1 cellular context compared by ENCODE assay signal in genomic region chr18:28167835-28168349, GRCh38.
TF ChIP-seq lines count a peak whose summit lies in the region.

No MANE protein-coding gene starts in this region.

TF ChIP-seq in HepG2, 621 proteins besides CTCF, POLR2A, EP300 and RAD21 (continued from another document and continues in another):
- TF ChIP-seq REST (IDR thresholded peaks at IDR 0.05; ENCODE audit: borderline replicate concordance in 1 of 2, low read depth in 1 of 2, low read length in 2 of 2) (no peak), FOXP1 (IDR thresholded peaks at IDR 0.05) (peak; percentile 50; the same call in 1 of the 2 replicates), FOXP1 (CRISPR knock-in tag; IDR thresholded peaks at IDR 0.05) (peak; percentile 89), SKIL (CRISPR knock-in tag; IDR thresholded peaks at IDR 0.05; ENCODE audit: borderline replicate concordance) (peak; percentile 71), TARDBP (CRISPR knock-in tag; IDR thresholded peaks at IDR 0.05) (no peak), TRIM22 (IDR thresholded peaks at IDR 0.05) (no peak), SMAD3 (CRISPR knock-in tag; IDR thresholded peaks at IDR 0.05) (0 out of 2 replicates have a peak, but pooled peaks have one; percentile 27), U2AF2 (IDR thresholded peaks at IDR 0.05; ENCODE audit: low read depth, low read length) (no peak), FOXA1 (IDR thresholded peaks at IDR 0.05) (peak; percentile 65), FOXA1 (CRISPR knock-in tag; IDR thresholded peaks at IDR 0.05) (peak; percentile 74), SKI (IDR thresholded peaks at IDR 0.05; ENCODE audit: partially characterized antibody) (peak; percentile 95), BCL6 (CRISPR knock-in tag; IDR thresholded peaks at IDR 0.05) (peak; percentile 81), SP5 (CRISPR knock-in tag; IDR thresholded peaks at IDR 0.05; ENCODE audit: borderline replicate concordance, low read depth) (0 out of 2 replicates have a peak, but pooled peaks have one; percentile 29), SAP130 (CRISPR knock-in tag; IDR thresholded peaks at IDR 0.05; ENCODE audit: low read depth) (peak; percentile 39; the same call in 1 of the 2 replicates), ZBTB43 (CRISPR knock-in tag; conservative IDR thresholded peaks at IDR 0.05) (0 out of 2 replicates have a peak, but pooled peaks have one; percentile 31), MLX (CRISPR knock-in tag; IDR thresholded peaks at IDR 0.05) (no peak), HNF4G (IDR thresholded peaks at IDR 0.05; ENCODE audit: borderline replicate concordance, low read depth, low read length) (peak; percentile 83), HNF4G (CRISPR knock-in tag; IDR thresholded peaks at IDR 0.05; ENCODE audit: borderline replicate concordance, low read depth) (no peak), THAP11 (CRISPR knock-in tag; IDR thresholded peaks at IDR 0.05) (peak; percentile 37; the same call in 1 of the 2 replicates), MATR3 (CRISPR knock-in tag; IDR thresholded peaks at IDR 0.05) (no peak), TBX2 (CRISPR knock-in tag; IDR thresholded peaks at IDR 0.05; ENCODE audit: borderline replicate concordance) (peak; percentile 72; the same call in 1 of the 2 replicates), NR2F1 (CRISPR knock-in tag; IDR thresholded peaks at IDR 0.05) (peak; percentile 29 to 83; a peak in 2 of 4 replicates), CEBPB (IDR thresholded peaks at IDR 0.05; ENCODE audit: borderline replicate concordance, low read depth, low read length) (peak; percentile 48; the same call in 1 of the 2 replicates), NR2F6 (IDR thresholded peaks at IDR 0.05) (peak; percentile 83), NR2F6 (CRISPR knock-in tag; IDR thresholded peaks at IDR 0.05) (peak; percentile 56; the same call in 1 of the 2 replicates), HDAC1 (CRISPR knock-in tag; IDR thresholded peaks at IDR 0.05) (peak; percentile 69), MED1 (CRISPR knock-in tag; IDR thresholded peaks at IDR 0.05) (peak; percentile 51), ZNF713 (CRISPR knock-in tag; IDR thresholded peaks at IDR 0.05) (no peak), TBX3 (IDR thresholded peaks at IDR 0.05; ENCODE audit: borderline replicate concordance) (peak; percentile 94), HHEX (CRISPR knock-in tag; IDR thresholded peaks at IDR 0.05) (peak; percentile 69), NR2F2 (IDR thresholded peaks at IDR 0.05; ENCODE audit: borderline replicate concordance, low read depth) (peak; percentile 65), PPARG (CRISPR knock-in tag; conservative IDR thresholded peaks at IDR 0.05) (peak; percentile 63), GFI1 (CRISPR knock-in tag; IDR thresholded peaks at IDR 0.05; ENCODE audit: borderline replicate concordance) (peak; percentile 87), HDAC2 (CRISPR knock-in tag; IDR thresholded peaks at IDR 0.05) (peak; percentile 38; the same call in 1 of the 2 replicates), ARID3A (IDR thresholded peaks at IDR 0.05; ENCODE audit: low read depth, low read length) (peak; percentile 51; the same call in 1 of the 2 replicates), KMT2B (CRISPR knock-in tag; IDR thresholded peaks at IDR 0.05) (0 out of 2 replicates have a peak, but pooled peaks have one; percentile 6), ZFX (CRISPR knock-in tag; IDR thresholded peaks at IDR 0.05; ENCODE audit: low read depth) (no peak), KDM6A (CRISPR knock-in tag; IDR thresholded peaks at IDR 0.05; ENCODE audit: low read depth) (peak; percentile 80), FIP1L1 (IDR thresholded peaks at IDR 0.05; ENCODE audit: borderline replicate concordance, insufficient read depth, low read depth, low read length) (no peak), HNF4A (CRISPR knock-in tag; IDR thresholded peaks at IDR 0.05) (peak; percentile 91), IRF2 (CRISPR knock-in tag; IDR thresholded peaks at IDR 0.05) (0 out of 2 replicates have a peak, but pooled peaks have one; percentile 27), NFIC (IDR thresholded peaks at IDR 0.05; ENCODE audit: low read length) (peak; percentile 92; the same call in 1 of the 2 replicates), MXI1 (IDR thresholded peaks at IDR 0.05; ENCODE audit: borderline replicate concordance, low read depth, low read length) (no peak), PAXIP1 (CRISPR knock-in tag; conservative IDR thresholded peaks at IDR 0.05) (peak; percentile 95), HOXA7 (CRISPR knock-in tag; IDR thresholded peaks at IDR 0.05) (0 out of 2 replicates have a peak, but pooled peaks have one; percentile 32), CEBPG (CRISPR knock-in tag; IDR thresholded peaks at IDR 0.05) (peak; percentile 40), HMG20A (CRISPR knock-in tag; IDR thresholded peaks at IDR 0.05; ENCODE audit: borderline replicate concordance) (peak; percentile 79; the same call in 1 of the 2 replicates), KLF9 (CRISPR knock-in tag; IDR thresholded peaks at IDR 0.05; ENCODE audit: low read depth) (no peak), GATA4 (IDR thresholded peaks at IDR 0.05; ENCODE audit: borderline replicate concordance, low read depth) (peak; percentile 40; the same call in 1 of the 2 replicates), ZNF18 (CRISPR knock-in tag; IDR thresholded peaks at IDR 0.05; ENCODE audit: insufficient replicate concordance) (peak; percentile 28)
